22 cellular contexts compared by ENCODE assay signal in genomic region chr2:158786897-158787296, GRCh38. TPM values are rescaled to one million over a fixed set of nuclear protein-coding genes. Genes with fewer than 3 reads are reported as not detected.
DNase-seq lines count a peak whose midpoint lies in the region; ATAC-seq and TF ChIP-seq lines count a peak whose summit lies in the region.
"Had no signal": no experiment of that assay in that cellular context is flagged by ENCODE, and none has a peak within 500 bp of the region (broad histone marks: within the 10 kb centered on the region; RNA-seq: fewer than 3 reads in every experiment).

No MANE protein-coding gene starts in this region.

- H3K36me3 ChIP-seq in left lung: no peaks in the 10 kb centered on the region
- no peaks in the 10 kb centered on the region for H3K36me3 ChIP-seq in upper lobe of right lung
- H3K36me3 ChIP-seq in heart left ventricle: no peaks in the 10 kb centered on the region

- intact Hi-C loops in left lung (cut with DNase I) (no loop called here), upper lobe of right lung (cut with DNase I) (no loop called here), heart left ventricle (cut with DNase I) (no loop called here)

- H3K4me1 ChIP-seq in left lung (no peaks in the 10 kb centered on the region), upper lobe of right lung (no peaks in the 10 kb centered on the region), heart left ventricle (peaks cover 0 to 6% (median 0%) of the 10 kb centered on the region in 12 donors)
- H3K4me1 ChIP-seq: A549, Caco-2 had no signal

- ATAC-seq in left lung (peak; percentile 17), upper lobe of right lung (peak; percentile 23), HG02884 (IDR thresholded peaks at IDR 0.05; ENCODE audit: unreplicated experiment) (no peak), heart left ventricle (no peak)
- ATAC-seq: A549, HCT116 had no signal

- H3K9me3 ChIP-seq in left lung (peaks cover 0 to 6% of the 10 kb centered on the region in 2 donors), upper lobe of right lung (no peaks in the 10 kb centered on the region), heart left ventricle (peaks cover 0 to 7% (median 0%) of the 10 kb centered on the region in 12 donors)
- H3K9me3 ChIP-seq: A549, Caco-2 had no signal

- no peak for TF ChIP-seq POLR2A in heart left ventricle (IDR thresholded peaks at IDR 0.05)

- H3K4me3 ChIP-seq in left lung (no peak overlapping the region), upper lobe of right lung (no peak overlapping the region), heart left ventricle (no peak overlapping the region)
- H3K4me3 ChIP-seq: A549 had no signal

- WGBS in heart left ventricle, 4 donors: 82 to 90% (median 85%) methylated on average over 8 of the region's 8 CpGs

- H3K27me3 ChIP-seq in left lung (no peaks in the 10 kb centered on the region), upper lobe of right lung (no peaks in the 10 kb centered on the region), heart left ventricle (no peaks in the 10 kb centered on the region)

- TF ChIP-seq CTCF in left lung (IDR thresholded peaks at IDR 0.05) (no peak), upper lobe of right lung (IDR thresholded peaks at IDR 0.05) (no peak), heart left ventricle (IDR thresholded peaks at IDR 0.05) (no peak)

- DNase-seq in SHP77 (lab: John Stamatoyannopoulos, UW) (peak; percentile 25 to 45), SHP77 treated with DMSO at 0.1 percent for 48 hours (lab: John Stamatoyannopoulos, UW) (no peak), NCI-H2029 (lab: John Stamatoyannopoulos, UW) (peak; percentile 77), left lung (peak in 1 of 2 donors; percentile 46), upper lobe of right lung (no peak), OCI-M2 (lab: John Stamatoyannopoulos, UW; ENCODE audit: unreplicated experiment) (no peak), heart left ventricle (no peak)
- DNase-seq: AML-193; Caco-2; CD4-positive, alpha-beta T cell; DMS79; GDM1; GOT3; H7; HFFc6 had no signal

- no peak overlapping the region for H3K27ac ChIP-seq in left lung
- H3K27ac ChIP-seq in upper lobe of right lung: no peak overlapping the region
- H3K27ac ChIP-seq in heart left ventricle: no peak overlapping the region
- H3K27ac ChIP-seq: 22Rv1, A549, C4-2B had no signal

RNA-seq across cellular contexts. Expression of gene DAPL1, which starts 8.2 kb away (rescaled TPM):
- not detected for total RNA-seq in left lung
- not detected for total RNA-seq in upper lobe of right lung
- not detected for total RNA-seq in heart left ventricle
- 1 to 10 TPM in 1 of 2 donors, not detected in 1; 1.3 TPM for polyA plus RNA-seq in heart left ventricle
- total RNA-seq: Caco-2; CD4-positive, alpha-beta T cell; Daoy; H7; HFFc6 had no signal
- polyA plus RNA-seq: A549, BJ had no signal

Comparison
In these comparisons a context has a peak if more than half of its experiments do, and no peak if none do; other contexts are left out.
1. DNase-seq: peak in SHP77 (2 of 2) and NCI-H2029 (single experiment); none in SHP77 treated with DMSO at 0.1 percent for 48 hours (single experiment), upper lobe of right lung (single experiment), OCI-M2 (single experiment) and heart left ventricle (0 of 5).
2. ATAC-seq: peak in left lung (single experiment) and upper lobe of right lung (single experiment); none in HG02884 (single experiment) and heart left ventricle (0 of 4).